8 cellular contexts compared by ENCODE assay signal in genomic region chr6:7112741-7113313, GRCh38. TPM values are rescaled to one million over a fixed set of nuclear protein-coding genes. Genes with fewer than 3 reads are reported as not detected.
DNase-seq lines count a peak whose midpoint lies in the region; ATAC-seq and TF ChIP-seq lines count a peak whose summit lies in the region.

No MANE protein-coding gene starts in this region.

- H3F3A ChIP-seq in MM.1S (ENCODE audit: insufficient read depth, low read length) = peaks cover 8% of the 10 kb centered on the region

- peak overlapping the region; percentile 76 for H3K27ac Mint-ChIP-seq in activated naive CD8-positive, alpha-beta T cell treated with anti-CD3 and anti-CD28 coated beads for 36 hours

- peak overlapping the region in 1 of 3 donors; percentile 12 for H3K4me3 ChIP-seq in right lobe of liver
- no peak overlapping the region for H3K4me3 ChIP-seq in upper lobe of right lung
- H3K4me3 ChIP-seq in MM.1S (ENCODE audit: low read length) = no peak overlapping the region

- H3K27ac ChIP-seq in right lobe of liver = peak overlapping the region in 2 of 3 donors; percentile 0 to 14
- H3K27ac ChIP-seq in upper lobe of right lung = no peak overlapping the region
- H3K27ac ChIP-seq in MM.1S (ENCODE audit: low read length) = no peak overlapping the region

- no peaks in the 10 kb centered on the region for H3K9me2 ChIP-seq in MM.1S (replicated peaks; ENCODE audit: insufficient read depth, low read length)

- intact Hi-C loops in right lobe of liver (cut with DNase I) (no loop called here), upper lobe of right lung (cut with DNase I) (no loop called here)

- TF ChIP-seq POLR2A in right lobe of liver (IDR thresholded peaks at IDR 0.05) = no peak

- 4% methylated on average over 14 of the region's 15 CpGs for WGBS in right lobe of liver (ENCODE audit: insufficient coverage, low coverage, low lambda C conversion rate, missing lambda C conversion rate)

- H3K4me1 ChIP-seq in right lobe of liver = peaks cover 0 to 47% (median 12%) of the 10 kb centered on the region in 4 donors
- peaks cover 68% of the 10 kb centered on the region for H3K4me1 ChIP-seq in upper lobe of right lung
- peaks cover 10% of the 10 kb centered on the region; the same call in 1 of the 2 replicates for H3K4me1 ChIP-seq in MM.1S (ENCODE audit: low read length)

- H3K36me3 Mint-ChIP-seq in activated naive CD8-positive, alpha-beta T cell treated with anti-CD3 and anti-CD28 coated beads for 36 hours = peaks cover 18% of the 10 kb centered on the region

- no peaks in the 10 kb centered on the region for H3K36me3 ChIP-seq in right lobe of liver
- no peaks in the 10 kb centered on the region for H3K36me3 ChIP-seq in upper lobe of right lung
- no peaks in the 10 kb centered on the region for H3K36me3 ChIP-seq in MM.1S (replicated peaks; ENCODE audit: insufficient read depth, low read length)

- no peak for TF ChIP-seq CTCF in right lobe of liver (IDR thresholded peaks at IDR 0.05)
- no peak for TF ChIP-seq CTCF in upper lobe of right lung (IDR thresholded peaks at IDR 0.05)
- TF ChIP-seq CTCF in MM.1S (IDR thresholded peaks at IDR 0.05; ENCODE audit: low read length) = no peak

- H3K9ac ChIP-seq in MM.1S (ENCODE audit: low read length) = no peak overlapping the region

- H3K27me3 Mint-ChIP-seq in activated naive CD8-positive, alpha-beta T cell treated with anti-CD3 and anti-CD28 coated beads for 36 hours = no peaks in the 10 kb centered on the region

- H3K9me3 Mint-ChIP-seq in activated naive CD8-positive, alpha-beta T cell treated with anti-CD3 and anti-CD28 coated beads for 36 hours = no peaks in the 10 kb centered on the region

- H4K20me1 ChIP-seq in MM.1S (ENCODE audit: insufficient read depth, low read length) = 0 out of 2 replicates have a peak, but pooled peaks cover 3% of the 10 kb centered on the region

- no peak overlapping the region for H3K4me2 ChIP-seq in MM.1S (ENCODE audit: low read depth, low read length)

- peaks cover 97% of the 10 kb centered on the region for H3K79me2 ChIP-seq in MM.1S (ENCODE audit: low read length)

- ATAC-seq in right lobe of liver (peak; percentile 1 to 51 (median 34)), upper lobe of right lung (peak; percentile 47)

- peak overlapping the region; percentile 78 for H3K4me3 Mint-ChIP-seq in activated naive CD8-positive, alpha-beta T cell treated with anti-CD3 and anti-CD28 coated beads for 36 hours

- peaks cover 78% of the 10 kb centered on the region for H3K4me1 Mint-ChIP-seq in activated naive CD8-positive, alpha-beta T cell treated with anti-CD3 and anti-CD28 coated beads for 36 hours

- peak; percentile 69 for DNase-seq in activated effector memory CD4-positive, alpha-beta T cell treated with anti-CD3 and anti-CD28 coated beads, Interleukin-2, amount 50 U/mL, for 16 hours
- DNase-seq in activated effector memory CD4-positive, alpha-beta T cell treated with Interleukin-2 at 50 U/mL for 16 hours = no peak
- DNase-seq in NOMO-1 (lab: John Stamatoyannopoulos, UW; ENCODE audit: unreplicated experiment in 2 of 2) (peak; percentile 31 to 51), right lobe of liver (peak in 2 of 3 donors; percentile 33 to 59), upper lobe of right lung (peak; percentile 69), NCI-H510A treated with DMSO at 0.1 percent for 48 hours (lab: John Stamatoyannopoulos, UW) (no peak), MM.1S (no peak)
- peak; percentile 57 for DNase-seq in activated naive CD8-positive, alpha-beta T cell treated with anti-CD3 and anti-CD28 coated beads for 36 hours

- no peak overlapping the region for H2AFZ ChIP-seq in MM.1S (ENCODE audit: low read length)

- H3K27me3 ChIP-seq in right lobe of liver (no peaks in the 10 kb centered on the region), upper lobe of right lung (no peaks in the 10 kb centered on the region), MM.1S (replicated peaks; ENCODE audit: insufficient read depth, low read length) (no peaks in the 10 kb centered on the region)

- no peaks in the 10 kb centered on the region for H3K9me3 ChIP-seq in right lobe of liver
- H3K9me3 ChIP-seq in upper lobe of right lung = no peaks in the 10 kb centered on the region
- H3K9me3 ChIP-seq in MM.1S (replicated peaks; ENCODE audit: insufficient read depth, low read length) = no peaks in the 10 kb centered on the region

RNA-seq across cellular contexts. Expression of gene RREB1, which starts 5.1 kb away (rescaled TPM):
- total RNA-seq in activated naive CD8-positive, alpha-beta T cell treated with anti-CD3 and anti-CD28 coated beads for 36 hours = 10 to 100 TPM; 17.4 to 18.5 TPM
- total RNA-seq in right lobe of liver = 10 to 100 TPM; 28.7 to 46.3 (median 39.6) TPM
- total RNA-seq in upper lobe of right lung = 60.2 TPM

Comparison
In these comparisons a context has a peak if more than half of its experiments do, and no peak if none do; other contexts are left out.
1. DNase-seq: peak in activated effector memory CD4-positive, alpha-beta T cell treated with anti-CD3 and anti-CD28 coated beads, Interleukin-2, amount 50 U/mL, for 16 hours (single experiment), NOMO-1 (2 of 2), activated naive CD8-positive, alpha-beta T cell treated with anti-CD3 and anti-CD28 coated beads for 36 hours (single experiment), right lobe of liver (2 of 3) and upper lobe of right lung (single experiment); none in activated effector memory CD4-positive, alpha-beta T cell treated with Interleukin-2 at 50 U/mL for 16 hours (single experiment), NCI-H510A treated with DMSO at 0.1 percent for 48 hours (single experiment) and MM.1S (single experiment).
2. H3K27ac ChIP-seq: peak in right lobe of liver (2 of 3); none in upper lobe of right lung (single experiment) and MM.1S (single experiment).